ENCODE assay signal across 8 cellular contexts in genomic region chr14:54572316-54572715, GRCh38. TPM values are rescaled to one million over a fixed set of nuclear protein-coding genes. Genes with fewer than 3 reads are reported as not detected.
DNase-seq lines count a peak whose midpoint lies in the region; ATAC-seq and TF ChIP-seq lines count a peak whose summit lies in the region.

No MANE protein-coding gene starts in this region.

- no peak overlapping the region for H3K27ac ChIP-seq in Panc1 (ENCODE audit: low read length)

- intact Hi-C loops in Panc1 (cut with micrococcal nuclease; ENCODE audit: unreplicated experiment) = no loop called here

- DNase-seq in AG04449 (ENCODE audit: low read depth, low spot score) (no peak), GM10248 (ENCODE audit: extremely low spot score) (no peak), Panc1 (ENCODE audit: low read depth, low spot score) (no peak), fibroblast of villous mesenchyme (ENCODE audit: low read depth) (peak; percentile 44), UCSD-AML1 (lab: John Stamatoyannopoulos, UW; ENCODE audit: unreplicated experiment) (no peak)
- DNase-seq in activated CD4-positive, CD25-positive, alpha-beta regulatory T cell (lab: John Stamatoyannopoulos, UW) = no peak

- CTCF ChIA-PET in AG04449 (lab: Yijun Ruan, JAX) = interaction anchor here (1.2 to 3.7 kb wide), 5 partner anchors 9 to 202 kb away, joined by 3 to 15 read pairs (median 5); no protein-coding TSS in a partner anchor
- CTCF ChIA-PET in GM10248 (lab: Yijun Ruan, JAX) = interaction anchor here (1.1 to 1.3 kb wide), 2 partner anchors 20 to 70 kb away, joined by 3 read pairs; no protein-coding TSS in a partner anchor
- CTCF ChIA-PET in Panc1 (lab: Charles Lee) = no interaction called here

- no peaks in the 10 kb centered on the region for H3K36me3 ChIP-seq in Panc1 (ENCODE audit: control insufficient read depth, insufficient read depth, low read length)

- POLR2A ChIA-PET in AG04449 (lab: Yijun Ruan, JAX) = no interaction called here
- POLR2A ChIA-PET in GM10248 (lab: Yijun Ruan, JAX) = no interaction called here
- POLR2A ChIA-PET in Panc1 (lab: Charles Lee) = interaction anchor here (0.6 kb wide), 1 partner anchor 113 kb away, joined by 3 read pairs; no protein-coding TSS in a partner anchor

- H3K4me3 ChIP-seq in AG04449 (ENCODE audit: low read depth, low read length) = no peak overlapping the region
- no peak overlapping the region for H3K4me3 ChIP-seq in Panc1 (ENCODE audit: low read depth in 2 of 2, low read length in 2 of 2)
- H3K4me3 ChIP-seq in fibroblast of villous mesenchyme (ENCODE audit: low read depth, low read length) = no peak overlapping the region

- in situ Hi-C loops in Panc1 (cut with HindIII; ENCODE audit: low pct_unique_long_range_greater_than_20kb, low sequenced_read_pairs) = no loop called here

- no peak for ATAC-seq in Panc1
- ATAC-seq in GM18907 (IDR thresholded peaks at IDR 0.05; ENCODE audit: unreplicated experiment) = no peak
- ATAC-seq in GM18498 (IDR thresholded peaks at IDR 0.05; ENCODE audit: unreplicated experiment) = no peak

- TF ChIP-seq CTCF in AG04449 (IDR thresholded peaks at IDR 0.05; ENCODE audit: insufficient read depth, low read length, missing control alignments) (peak; percentile 19), GM10248 (IDR thresholded peaks at IDR 0.05; ENCODE audit: control extremely low read depth, extremely low read depth, low read depth, missing control alignments) (peak; percentile 40), Panc1 (IDR thresholded peaks at IDR 0.05) (peak; percentile 59), fibroblast of villous mesenchyme (IDR thresholded peaks at IDR 0.05; ENCODE audit: insufficient read depth, low read depth, low read length) (peak; percentile 57)

- BruUV-seq in Panc1 (replicated peaks; lab: Mats Ljungman, UMichigan) = no TSS peak

- no peaks in the 10 kb centered on the region for H3K27me3 ChIP-seq in Panc1 (ENCODE audit: control insufficient read depth, insufficient read depth, low read length)

- no peaks in the 10 kb centered on the region; the same call in 1 of the 2 replicates for H3K9me3 ChIP-seq in Panc1 (ENCODE audit: control insufficient read depth, insufficient read depth, low read depth, low read length)

- H3K4me1 ChIP-seq in Panc1 (ENCODE audit: control insufficient read depth, insufficient read depth, low read length) = peaks cover 16% of the 10 kb centered on the region

RNA-seq across cellular contexts. Expression of gene SAMD4A, which starts 5.4 kb away (rescaled TPM):
- total RNA-seq in Panc1 (2021; ENCODE audit: unreplicated experiment) (15.2 TPM), fibroblast of villous mesenchyme (43.5 and 61.3 TPM in 2 replicates)
- 9.0 TPM for polyA plus RNA-seq in Panc1 (2012; ENCODE audit: insufficient read length)
